In the genomic region with DNA sequence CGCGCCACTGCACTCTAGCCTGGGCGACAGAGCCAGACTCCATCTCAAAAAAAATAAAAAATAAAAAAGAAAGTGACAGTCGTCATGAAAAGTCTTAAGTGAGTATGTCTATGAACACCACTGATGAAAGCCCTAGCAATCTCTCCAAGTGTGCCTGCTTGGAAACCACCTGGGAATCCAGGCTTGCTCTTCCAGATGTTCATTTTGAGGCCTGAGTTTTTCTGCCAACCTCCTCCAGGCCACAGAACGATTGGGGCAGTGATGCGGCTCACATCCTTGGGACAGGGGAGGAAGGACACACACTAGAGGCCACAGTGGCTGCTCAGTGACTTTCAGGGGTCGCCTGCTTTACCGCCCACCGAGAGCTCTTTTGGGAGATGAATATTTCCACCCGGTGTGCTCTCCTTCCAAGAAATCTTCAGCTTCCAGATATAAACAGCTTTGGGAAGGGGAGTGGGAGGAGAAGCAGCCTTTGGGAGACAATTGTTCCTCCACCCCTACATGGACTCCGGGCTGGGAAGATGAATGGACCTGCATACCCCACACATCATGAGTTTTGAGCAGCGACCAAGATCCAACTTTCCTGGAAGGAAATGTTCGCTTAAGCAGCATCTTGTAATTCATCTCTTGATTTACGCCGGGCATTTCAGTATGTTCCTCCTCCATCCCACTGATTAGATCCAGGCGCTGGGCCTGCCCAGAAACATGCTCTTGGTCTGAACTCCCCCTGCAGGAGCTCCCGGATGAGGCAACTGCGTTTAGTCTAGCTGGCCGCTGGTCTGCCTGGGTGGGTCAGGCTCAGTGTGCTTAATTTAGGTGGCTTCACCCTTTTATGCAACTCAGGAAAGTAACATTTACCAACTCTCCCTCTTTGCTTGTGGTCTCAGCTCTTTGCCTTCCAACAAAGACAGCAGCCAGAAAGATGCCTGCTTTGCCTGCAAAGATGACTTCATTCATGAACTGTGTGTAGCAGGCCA, we compare ENCODE assay signal across 9 cellular contexts. TPM values are rescaled to one million over a fixed set of nuclear protein-coding genes. Genes with fewer than 3 reads are reported as not detected.
DNase-seq lines count a peak whose midpoint lies in the region; ATAC-seq and TF ChIP-seq lines count a peak whose summit lies in the region.
"Had no signal": no experiment of that assay in that cellular context is flagged by ENCODE, and none has a peak within 500 bp of the region (broad histone marks: within the 10 kb centered on the region; RNA-seq: fewer than 3 reads in every experiment).

No MANE protein-coding gene starts in this region.

- H3K4me3 ChIP-seq in HCT116 (replicated peaks in 1 of 2; ENCODE audit: low read depth in 1 of 2, low read length in 2 of 2) = no peak overlapping the region
- H3K4me3 ChIP-seq in gastroesophageal sphincter = no peak overlapping the region
- H3K4me3 ChIP-seq: SK-N-MC had no signal

- no peak overlapping the region for H3K27ac ChIP-seq in HCT116 (ENCODE audit: low read depth, low read length)
- H3K27ac ChIP-seq in gastroesophageal sphincter = peak overlapping the region; percentile 78 to 97 (median 94)
- H3K27ac ChIP-seq: SK-N-MC had no signal

- H3K9me2 ChIP-seq in HCT116 (ENCODE audit: insufficient read depth) = no peaks in the 10 kb centered on the region

- ATAC-seq in HCT116 (peak; percentile 97), SK-N-SH treated with all-trans-retinoic acid at 6 μM for 48 hours (peak; percentile 99), gastroesophageal sphincter (peak; percentile 76), HG02840 (IDR thresholded peaks at IDR 0.05; ENCODE audit: low FRiP score, unreplicated experiment) (no peak), GM18867 (IDR thresholded peaks at IDR 0.05; ENCODE audit: unreplicated experiment) (no peak), HG02885 (IDR thresholded peaks at IDR 0.05; ENCODE audit: poor library complexity, unreplicated experiment) (no peak)
- ATAC-seq in natural killer cell treated with Interleukin-12 subunit alpha and Interleukin-12 subunit beta and Interleukin-15 and Interleukin-18, amount 100 ng/mL, for 72 hours = no peak

- no peak for DNase-seq in HCT116 (ENCODE audit: low read depth, low spot score)
- peak; percentile 35 for DNase-seq in renal cortical epithelial cell (ENCODE audit: low read depth)
- no peak for DNase-seq in natural killer cell treated with Interleukin-12 subunit alpha and Interleukin-12 subunit beta and Interleukin-15 and Interleukin-18, amount 100 ng/mL, for 72 hours (ENCODE audit: low spot score)

- H4K20me1 ChIP-seq in HCT116 (ENCODE audit: insufficient read depth) = no peaks in the 10 kb centered on the region

- no peak for TF ChIP-seq EP300 in gastroesophageal sphincter (IDR thresholded peaks at IDR 0.05)

- POLR2A ChIA-PET in HCT116 (lab: Charles Lee) = no interaction called here

- peak; percentile 67 for TF ChIP-seq RAD21 in HCT116 (IDR thresholded peaks at IDR 0.05; ENCODE audit: low read depth)

- no peak overlapping the region for H3K4me2 ChIP-seq in HCT116 (ENCODE audit: low read length)

- H3K27ac Mint-ChIP-seq in natural killer cell treated with Interleukin-12 subunit alpha and Interleukin-12 subunit beta and Interleukin-15 and Interleukin-18, amount 100 ng/mL, for 72 hours = no peak overlapping the region

- H3K9me3 Mint-ChIP-seq in natural killer cell treated with Interleukin-12 subunit alpha and Interleukin-12 subunit beta and Interleukin-15 and Interleukin-18, amount 100 ng/mL, for 72 hours = no peaks in the 10 kb centered on the region

- no peak overlapping the region for H3K4me3 Mint-ChIP-seq in natural killer cell treated with Interleukin-12 subunit alpha and Interleukin-12 subunit beta and Interleukin-15 and Interleukin-18, amount 100 ng/mL, for 72 hours

- H3K27me3 ChIP-seq in HCT116 (ENCODE audit: insufficient read depth, low read length) (no peaks in the 10 kb centered on the region), gastroesophageal sphincter (no peaks in the 10 kb centered on the region)

- RAD21 ChIA-PET in HCT116 (lab: Charles Lee; ENCODE audit: low non-redundant PET in 1 of 2, low total read pairs in 2 of 2, uncharacterized antibody in 2 of 2, unreplicated experiment in 2 of 2) = interaction anchor here in 1 of 2 experiments (0.8 kb wide), 1 partner anchor 88 kb away, joined by 4 read pairs; no protein-coding TSS in a partner anchor

- H3K36me3 ChIP-seq in HCT116 (ENCODE audit: control insufficient read depth in 1 of 2, insufficient read depth in 2 of 2, low read length in 2 of 2) (no peaks in the 10 kb centered on the region), gastroesophageal sphincter (no peaks in the 10 kb centered on the region)

- intact Hi-C loops in HCT116 (cut with micrococcal nuclease) = loop anchor here (1.0 kb wide), 1 partner anchor 88 kb away; no protein-coding TSS in a partner anchor

- no peaks in the 10 kb centered on the region for H3K36me3 Mint-ChIP-seq in natural killer cell treated with Interleukin-12 subunit alpha and Interleukin-12 subunit beta and Interleukin-15 and Interleukin-18, amount 100 ng/mL, for 72 hours

- 22 to 36% methylated on average over 10 to 13 of the region's 19 CpGs for WGBS in gastroesophageal sphincter (ENCODE audit: low coverage in 1 of 2), 2 donors

- H3K27me3 Mint-ChIP-seq in natural killer cell treated with Interleukin-12 subunit alpha and Interleukin-12 subunit beta and Interleukin-15 and Interleukin-18, amount 100 ng/mL, for 72 hours = peaks cover 7 to 19% of the 10 kb centered on the region in 2 donors

- no TSS peak for BruUV-seq in HCT116 (replicated peaks; lab: Mats Ljungman, UMichigan)

- CTCF ChIA-PET in HCT116 (lab: Charles Lee) = interaction anchor here (0.7 to 1.4 kb wide), 2 partner anchors 10 to 88 kb away, joined by 3 to 12 read pairs; no protein-coding TSS in a partner anchor

- H3K4me1 ChIP-seq in HCT116 (ENCODE audit: control insufficient read depth in 1 of 2, insufficient read depth in 2 of 2, low read length in 2 of 2) (no peaks in the 10 kb centered on the region), gastroesophageal sphincter (peaks cover 0 to 45% (median 21%) of the 10 kb centered on the region in 3 donors)

- peak; percentile 40 to 71 (median 63); a peak in 5 of 6 replicates for TF ChIP-seq CTCF in HCT116 (IDR thresholded peaks at IDR 0.05 in 2 of 3, conservative IDR thresholded peaks at IDR 0.05 in 1 of 3; ENCODE audit: borderline replicate concordance in 1 of 3, insufficient read depth in 1 of 3, low read depth in 2 of 3, low read length in 2 of 3)
- TF ChIP-seq CTCF in gastroesophageal sphincter (IDR thresholded peaks at IDR 0.05) = peak in 3 of 4 experiments; percentile 80 to 86 (median 84)

- no peaks in the 10 kb centered on the region for H3K79me2 ChIP-seq in HCT116 (ENCODE audit: insufficient read depth, low read length)

- H3K9me3 ChIP-seq in HCT116 (ENCODE audit: control insufficient read depth in 1 of 2, insufficient read depth in 1 of 2, low read depth in 1 of 2, low read length in 2 of 2) (no peaks in the 10 kb centered on the region), gastroesophageal sphincter (no peaks in the 10 kb centered on the region)

- TF ChIP-seq POLR2A in HCT116 (IDR thresholded peaks at IDR 0.05; ENCODE audit: borderline replicate concordance, extremely low read depth, insufficient read depth, insufficient read length) (no peak), gastroesophageal sphincter (IDR thresholded peaks at IDR 0.05) (no peak)

- peak overlapping the region; percentile 78 for H2AFZ ChIP-seq in HCT116 (ENCODE audit: low read depth, low read length, poor library complexity, severe bottlenecking)

- peaks cover 0 to 4% of the 10 kb centered on the region in 2 donors for H3K4me1 Mint-ChIP-seq in natural killer cell treated with Interleukin-12 subunit alpha and Interleukin-12 subunit beta and Interleukin-15 and Interleukin-18, amount 100 ng/mL, for 72 hours (ENCODE audit: low read depth in 2 of 2)

- no peak overlapping the region for H3K9ac ChIP-seq in HCT116 (ENCODE audit: low read length)

TF ChIP-seq in HCT116, 20 proteins besides CTCF, POLR2A, EP300 and RAD21 (continues in another document):
- TF ChIP-seq YY1 (IDR thresholded peaks at IDR 0.05; ENCODE audit: extremely low read depth, insufficient replicate concordance, low read depth, low read length) (no peak), SRF (IDR thresholded peaks at IDR 0.05; ENCODE audit: low read depth) (no peak), ELF1 (IDR thresholded peaks at IDR 0.05; ENCODE audit: borderline replicate concordance, low read depth) (no peak), CEBPB (IDR thresholded peaks at IDR 0.05; ENCODE audit: low read depth) (no peak)

TF ChIP-seq in SK-N-SH treated with all-trans-retinoic acid at 6 μM for 48 hours, 23 proteins besides CTCF, POLR2A, EP300 and RAD21 (continues in another document):
- peak; percentile 10; the same call in 1 of the 2 replicates for TF ChIP-seq ZNF70 (CRISPR knock-in tag; IDR thresholded peaks at IDR 0.05)
- no peak for TF ChIP-seq ZC3H10 (CRISPR knock-in tag; IDR thresholded peaks at IDR 0.05)
- TF ChIP-seq ZFP3 (CRISPR knock-in tag; IDR thresholded peaks at IDR 0.05) = peak; percentile 52; the same call in 1 of the 2 replicates
- 0 out of 2 replicates have a peak, but pooled peaks have one; percentile 42 for TF ChIP-seq CSDC2 (CRISPR knock-in tag; IDR thresholded peaks at IDR 0.05)
- no peak for TF ChIP-seq ZFP30 (CRISPR knock-in tag; IDR thresholded peaks at IDR 0.05)

RNA-seq across cellular contexts. Expression of gene ARMC9, which starts 6.2 kb away (rescaled TPM):
- total RNA-seq in HCT116 (2021; ENCODE audit: unreplicated experiment) (16.4 TPM), gastroesophageal sphincter (100 to 1,000 TPM in 3 of 4 donors, 10 to 100 TPM in 1; 69.6 to 298 (median 152) TPM), renal cortical epithelial cell (27.1 and 67.8 TPM in 2 replicates)
- polyA plus RNA-seq in HCT116 (2012) = 14.5 and 14.7 TPM in 2 replicates
- total RNA-seq in natural killer cell treated with Interleukin-12 subunit alpha and Interleukin-12 subunit beta and Interleukin-15 and Interleukin-18, amount 100 ng/mL, for 72 hours = 1 to 10 TPM; 2.5 to 4.8 TPM

Comparison
In these comparisons a context has a peak if more than half of its experiments do, and no peak if none do; other contexts are left out.
1. ATAC-seq: peak in HCT116 (single experiment), SK-N-SH treated with all-trans-retinoic acid at 6 μM for 48 hours (single experiment) and gastroesophageal sphincter (single experiment); none in natural killer cell treated with Interleukin-12 subunit alpha and Interleukin-12 subunit beta and Interleukin-15 and Interleukin-18, amount 100 ng/mL, for 72 hours (0 of 2), HG02840 (single experiment), GM18867 (single experiment) and HG02885 (single experiment).